ENCODE assay signal across 8 cellular contexts in the genomic region with DNA sequence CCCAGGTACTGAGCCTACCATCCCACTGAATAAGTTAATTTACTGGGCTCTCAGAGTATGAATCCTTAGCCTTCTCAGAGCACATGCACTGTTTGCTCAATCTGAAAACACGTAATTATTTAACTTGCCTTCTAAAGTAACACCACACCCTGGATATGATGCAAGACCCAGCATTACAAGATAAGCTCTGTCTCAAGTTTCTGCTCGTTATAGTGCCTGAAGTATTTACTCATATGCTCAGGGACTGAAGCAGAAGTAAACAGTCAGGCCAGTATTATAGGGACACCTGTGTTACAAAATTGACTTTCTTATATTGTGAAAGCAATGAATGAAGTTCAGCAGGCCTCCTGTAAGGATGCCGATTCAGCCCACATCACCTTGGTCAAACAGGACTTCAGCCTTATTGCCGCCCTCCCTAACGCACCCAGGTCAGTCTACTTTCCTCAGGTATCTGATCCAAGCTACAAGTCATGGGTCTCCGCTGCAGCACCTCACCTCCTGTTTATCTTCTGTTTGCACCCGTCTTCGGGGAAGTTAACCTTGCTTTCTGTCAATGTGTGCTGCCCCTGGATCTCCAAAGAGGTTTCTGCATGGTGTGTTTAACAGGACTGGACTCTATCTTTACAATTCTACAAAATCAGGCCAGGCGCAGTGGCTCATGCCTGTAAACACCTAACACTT. TPM values are rescaled to one million over a fixed set of nuclear protein-coding genes. Genes with fewer than 3 reads are reported as not detected.
DNase-seq lines count a peak whose midpoint lies in the region; TF ChIP-seq lines count a peak whose summit lies in the region.

No MANE protein-coding gene starts in this region.

- H3K27ac ChIP-seq in epithelial cell of prostate = peak overlapping the region; percentile 85
- no peak overlapping the region for H3K27ac ChIP-seq in substantia nigra (ENCODE audit: low read depth, low read length, poor library complexity, severe bottlenecking)

- DNase-seq in GM04504 (ENCODE audit: low read depth) (peak; percentile 40), NCI-H510A (lab: John Stamatoyannopoulos, UW) (peak; percentile 35), epithelial cell of prostate (ENCODE audit: low read depth, low spot score) (peak; percentile 93), retinal pigment epithelial cell (ENCODE audit: low read depth) (peak; percentile 70), substantia nigra (lab: John Stamatoyannopoulos, UW) (no peak), GM13977 (ENCODE audit: low spot score) (no peak), BE2C (no peak), cerebellar nuclear complex (lab: John Stamatoyannopoulos, UW) (no peak)

- H3K4me3 ChIP-seq in retinal pigment epithelial cell (ENCODE audit: low read length) = no peak overlapping the region
- H3K4me3 ChIP-seq in BE2C (ENCODE audit: low read depth, low read length) = no peak overlapping the region

- H3K9me3 ChIP-seq in BE2C = no peaks in the 10 kb centered on the region

- in situ Hi-C loops in GM13977 (cut with MboI; ENCODE audit: low pct_unique_long_range_greater_than_20kb, low sequenced_read_pairs, unreplicated experiment) = no loop called here

- no peaks in the 10 kb centered on the region for H3K27me3 ChIP-seq in BE2C

- H3K36me3 ChIP-seq in BE2C = no peaks in the 10 kb centered on the region

- H3K4me1 ChIP-seq in BE2C = no peaks in the 10 kb centered on the region

- TF ChIP-seq CTCF in retinal pigment epithelial cell (conservative IDR thresholded peaks at IDR 0.05; ENCODE audit: low read depth, low read length) (no peak), GM13977 (IDR thresholded peaks at IDR 0.05; ENCODE audit: extremely low read depth, insufficient read depth, missing control alignments) (no peak), BE2C (IDR thresholded peaks at IDR 0.05; ENCODE audit: low read depth, low read length) (no peak)

RNA-seq across cellular contexts. Expression of a gene that starts 42.9 kb away (rescaled TPM):
- 4.2 TPM for polyA plus RNA-seq in BE2C (2012; ENCODE audit: insufficient read depth, insufficient read length, low read depth)

Comparison
In these comparisons a context has a peak if more than half of its experiments do, and no peak if none do; other contexts are left out.
1. DNase-seq: peak in GM04504 (single experiment), NCI-H510A (single experiment), epithelial cell of prostate (single experiment) and retinal pigment epithelial cell (single experiment); none in substantia nigra (0 of 49), GM13977 (single experiment), BE2C (single experiment) and cerebellar nuclear complex (0 of 2).